In genomic region chr14:68527329-68527851, GRCh38 we compare ENCODE assay signal across 13 cellular contexts.
DNase-seq lines count a peak whose midpoint lies in the region; ATAC-seq and TF ChIP-seq lines count a peak whose summit lies in the region.
"Had no signal": no experiment of that assay in that cellular context is flagged by ENCODE, and none has a peak within 500 bp of the region (broad histone marks: within the 10 kb centered on the region; RNA-seq: fewer than 3 reads in every experiment).

No MANE protein-coding gene starts in this region.

- no peak overlapping the region for H3K4me3 Mint-ChIP-seq in CD4-positive, alpha-beta T cell
- H3K4me3 Mint-ChIP-seq: activated CD8-positive, alpha-beta memory T cell treated with anti-CD3 and anti-CD28 coated beads, Interleukin-2, amount 10 ng/mL, durations not matched to agents 7 days and 5 days had no signal

- CTCF ChIA-PET in CD4-positive, alpha-beta T cell (lab: Charles Lee): no interaction called here

- H3K36me3 Mint-ChIP-seq in CD4-positive, alpha-beta T cell (ENCODE audit: low read depth): peaks cover 3% of the 10 kb centered on the region

- H3K4me3 ChIP-seq in esophagus (ENCODE audit: low read depth in 1 of 2, low read length in 2 of 2): no peak overlapping the region
- H3K4me3 ChIP-seq in mucosa of descending colon: no peak overlapping the region
- H3K4me3 ChIP-seq: SK-N-MC had no signal

- peak; percentile 88 for DNase-seq in LHCN-M2 (ENCODE audit: low read depth)
- peak in 1 of 3 donors; percentile 44 for DNase-seq in mucosa of descending colon
- DNase-seq in CD4-positive, alpha-beta T cell: no peak
- DNase-seq: activated CD8-positive, alpha-beta memory T cell treated with anti-CD3 and anti-CD28 coated beads, Interleukin-2, amount 10 ng/mL, durations not matched to agents 7 days and 5 days; glutamatergic neuron; NCI-H2227 treated with DMSO at 0.1 percent for 48 hours; occipital lobe had no signal

- H3K4me1 Mint-ChIP-seq in CD4-positive, alpha-beta T cell (ENCODE audit: low read depth): peaks cover 5% of the 10 kb centered on the region
- H3K4me1 Mint-ChIP-seq: activated CD8-positive, alpha-beta memory T cell treated with anti-CD3 and anti-CD28 coated beads, Interleukin-2, amount 10 ng/mL, durations not matched to agents 7 days and 5 days had no signal

- no peaks in the 10 kb centered on the region for H3K36me3 ChIP-seq in esophagus (ENCODE audit: control insufficient read depth in 2 of 2, insufficient read depth in 2 of 2, low read length in 1 of 2)
- no peaks in the 10 kb centered on the region for H3K36me3 ChIP-seq in mucosa of descending colon (ENCODE audit: low read depth)

- TF ChIP-seq CTCF in mucosa of descending colon (IDR thresholded peaks at IDR 0.05): no peak
- TF ChIP-seq CTCF in CD4-positive, alpha-beta T cell (IDR thresholded peaks at IDR 0.05): no peak

- intact Hi-C loops in mucosa of descending colon (cut with DNase I, micrococcal nuclease): no loop called here
- intact Hi-C loops in CD4-positive, alpha-beta T cell (cut with DNase I, micrococcal nuclease): no loop called here

- POLR2A ChIA-PET in CD4-positive, alpha-beta T cell (lab: Charles Lee): interaction anchor here (1.1 kb wide), 1 partner anchor 9 kb away, joined by 3 read pairs; no protein-coding TSS in a partner anchor

- 72 to 80% methylated on average over 1 of the region's 1 CpG for WGBS in esophagus, 2 donors

- H3K27ac Mint-ChIP-seq in CD4-positive, alpha-beta T cell: no peak overlapping the region
- H3K27ac Mint-ChIP-seq: activated CD8-positive, alpha-beta memory T cell treated with anti-CD3 and anti-CD28 coated beads, Interleukin-2, amount 10 ng/mL, durations not matched to agents 7 days and 5 days had no signal

- H3K27me3 ChIP-seq in esophagus (ENCODE audit: control insufficient read depth in 1 of 2, insufficient read depth in 2 of 2, low read length in 2 of 2): no peaks in the 10 kb centered on the region
- H3K27me3 ChIP-seq in CD4-positive, alpha-beta T cell (ENCODE audit: control insufficient read depth, insufficient read depth, low read length): no peaks in the 10 kb centered on the region

- peak; percentile 93 for ATAC-seq in mucosa of descending colon
- ATAC-seq in GM18519 (IDR thresholded peaks at IDR 0.05; ENCODE audit: low FRiP score, unreplicated experiment): no peak
- no peak for ATAC-seq in HG03135 (IDR thresholded peaks at IDR 0.05; ENCODE audit: unreplicated experiment)
- no peak for ATAC-seq in CD4-positive, alpha-beta T cell (ENCODE audit: poor library complexity)
- ATAC-seq in GM21390 (IDR thresholded peaks at IDR 0.05; ENCODE audit: unreplicated experiment): no peak
- ATAC-seq: activated CD8-positive, alpha-beta memory T cell treated with anti-CD3 and anti-CD28 coated beads, Interleukin-2, amount 10 ng/mL, durations not matched to agents 7 days and 5 days had no signal

- H3K9me3 Mint-ChIP-seq in CD4-positive, alpha-beta T cell: no peaks in the 10 kb centered on the region

- no peaks in the 10 kb centered on the region for H3K27me3 Mint-ChIP-seq in CD4-positive, alpha-beta T cell
- H3K27me3 Mint-ChIP-seq: activated CD8-positive, alpha-beta memory T cell treated with anti-CD3 and anti-CD28 coated beads, Interleukin-2, amount 10 ng/mL, durations not matched to agents 7 days and 5 days had no signal

- H3K27ac ChIP-seq in esophagus (ENCODE audit: low read depth in 2 of 2, low read length in 1 of 2) (peak overlapping the region; percentile 87 to 92), temporal lobe (ENCODE audit: low read depth, low read length) (peak overlapping the region; percentile 25)
- H3K27ac ChIP-seq in CD4-positive, alpha-beta T cell (ENCODE audit: low read depth, low read length): no peak overlapping the region
- H3K27ac ChIP-seq: SK-N-MC had no signal

- H3K4me1 ChIP-seq in esophagus (ENCODE audit: control insufficient read depth in 2 of 2, insufficient read depth in 2 of 2, low read length in 1 of 2): peaks cover 0 to 13% of the 10 kb centered on the region in 2 donors
- H3K4me1 ChIP-seq in mucosa of descending colon (ENCODE audit: low read depth): peaks cover 12% of the 10 kb centered on the region

- H3K9me3 ChIP-seq in esophagus (ENCODE audit: control insufficient read depth in 2 of 2, insufficient read depth in 1 of 2, low read depth in 1 of 2, low read length in 1 of 2): no peaks in the 10 kb centered on the region
- peaks cover 21% of the 10 kb centered on the region for H3K9me3 ChIP-seq in mucosa of descending colon
- H3K9me3 ChIP-seq in CD4-positive, alpha-beta T cell (ENCODE audit: control insufficient read depth, low read length): peaks cover 23% of the 10 kb centered on the region
